Comparison of ENCODE assay signal across 2 cellular contexts in the genomic region with DNA sequence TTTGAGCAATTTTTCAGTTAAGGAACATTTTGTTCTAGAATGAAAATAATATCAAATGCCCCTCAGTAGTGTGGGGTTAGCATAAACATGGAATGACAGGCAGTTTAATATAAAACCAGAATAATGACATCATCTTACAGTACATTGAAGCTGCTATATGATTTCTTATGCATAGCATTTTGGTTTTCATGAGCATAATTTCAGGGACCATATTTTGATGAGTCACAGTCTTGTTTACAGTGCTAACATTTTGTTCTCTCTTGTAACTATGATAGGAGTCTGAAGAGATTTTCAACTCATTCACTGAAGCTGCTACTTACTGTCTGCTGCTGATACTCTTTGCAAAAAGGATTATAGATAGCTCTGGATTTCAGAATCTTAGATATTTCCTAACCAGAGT.
TF ChIP-seq lines count a peak whose summit lies in the region.

No MANE protein-coding gene starts in this region.

TF ChIP-seq in SK-N-SH treated with all-trans-retinoic acid at 6 μM for 48 hours, 23 proteins besides CTCF, POLR2A, EP300 and RAD21 (continued from another document):
- TF ChIP-seq POU6F1 (CRISPR knock-in tag; IDR thresholded peaks at IDR 0.05; ENCODE audit: borderline replicate concordance, low read depth) (no peak), GLIS3 (CRISPR knock-in tag; IDR thresholded peaks at IDR 0.05) (no peak), ZNF8 (CRISPR knock-in tag; IDR thresholded peaks at IDR 0.05) (no peak), BACH2 (CRISPR knock-in tag; IDR thresholded peaks at IDR 0.05; ENCODE audit: borderline replicate concordance) (no peak), ESRRG (CRISPR knock-in tag; IDR thresholded peaks at IDR 0.05) (no peak), ZNF565 (CRISPR knock-in tag; conservative IDR thresholded peaks at IDR 0.05; ENCODE audit: low read depth) (no peak), PATZ1 (CRISPR knock-in tag; IDR thresholded peaks at IDR 0.05; ENCODE audit: borderline replicate concordance) (no peak), CSDC2 (CRISPR knock-in tag; IDR thresholded peaks at IDR 0.05) (no peak), SNAI2 (CRISPR knock-in tag; IDR thresholded peaks at IDR 0.05) (no peak), ISL1 (CRISPR knock-in tag; IDR thresholded peaks at IDR 0.05) (no peak), ZFP3 (CRISPR knock-in tag; IDR thresholded peaks at IDR 0.05) (no peak), ZC3H10 (CRISPR knock-in tag; IDR thresholded peaks at IDR 0.05) (no peak)

TF ChIP-seq in SK-N-SH, 30 proteins besides CTCF, POLR2A, EP300 and RAD21 (continued from another document):
- TF ChIP-seq RXRA (IDR thresholded peaks at IDR 0.05; ENCODE audit: borderline replicate concordance, low read depth) (no peak), YY1 (IDR thresholded peaks at IDR 0.05; ENCODE audit: low read depth) (no peak), GABPA (IDR thresholded peaks at IDR 0.05; ENCODE audit: low read depth) (no peak), ZBTB33 (IDR thresholded peaks at IDR 0.05; ENCODE audit: borderline replicate concordance, low read depth) (no peak), POLR2AphosphoS5 (IDR thresholded peaks at IDR 0.05; ENCODE audit: low read depth, low read length) (no peak), FOXM1 (IDR thresholded peaks at IDR 0.05; ENCODE audit: low read depth) (no peak), GATA2 (CRISPR knock-in tag; IDR thresholded peaks at IDR 0.05) (no peak), RCOR1 (IDR thresholded peaks at IDR 0.05; ENCODE audit: low read length) (no peak), MEF2A (IDR thresholded peaks at IDR 0.05; ENCODE audit: borderline replicate concordance, low read depth) (no peak), RFX5 (IDR thresholded peaks at IDR 0.05; ENCODE audit: low read length) (no peak), TAF1 (IDR thresholded peaks at IDR 0.05; ENCODE audit: borderline replicate concordance, low read depth, low read length) (no peak)
- TF ChIP-seq, protein P1, sequence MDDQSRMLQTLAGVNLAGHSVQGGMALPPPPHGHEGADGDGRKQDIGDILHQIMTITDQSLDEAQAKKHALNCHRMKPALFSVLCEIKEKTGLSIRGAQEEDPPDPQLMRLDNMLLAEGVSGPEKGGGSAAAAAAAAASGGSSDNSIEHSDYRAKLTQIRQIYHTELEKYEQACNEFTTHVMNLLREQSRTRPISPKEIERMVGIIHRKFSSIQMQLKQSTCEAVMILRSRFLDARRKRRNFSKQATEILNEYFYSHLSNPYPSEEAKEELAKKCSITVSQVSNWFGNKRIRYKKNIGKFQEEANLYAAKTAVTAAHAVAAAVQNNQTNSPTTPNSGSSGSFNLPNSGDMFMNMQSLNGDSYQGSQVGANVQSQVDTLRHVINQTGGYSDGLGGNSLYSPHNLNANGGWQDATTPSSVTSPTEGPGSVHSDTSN (IDR thresholded peaks at IDR 0.05), result no peak
